ENCODE assay signal across 16 cellular contexts in the genomic region with DNA sequence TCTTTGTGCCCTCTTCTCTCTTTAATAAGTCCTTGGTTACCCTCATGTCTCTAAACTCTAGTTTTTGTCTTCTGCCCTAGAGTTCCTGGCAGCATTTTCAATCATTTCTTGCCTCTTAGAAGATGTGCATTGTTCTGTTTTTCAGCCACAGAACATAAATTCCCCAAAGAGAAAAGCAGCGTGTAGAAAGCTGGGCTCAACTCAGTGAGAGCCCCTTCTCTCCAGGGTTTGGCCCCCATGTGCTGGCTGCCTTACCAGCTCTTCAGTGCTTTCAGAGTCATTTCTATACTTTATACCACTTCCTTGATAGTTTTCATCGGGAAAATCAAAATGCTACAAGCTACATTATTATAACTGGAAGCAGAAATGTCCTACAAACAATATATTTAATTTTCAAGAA.
DNase-seq lines count a peak whose midpoint lies in the region; ATAC-seq, FAIRE-seq and TF ChIP-seq lines count a peak whose summit lies in the region.
"Had no signal": no experiment of that assay in that cellular context is flagged by ENCODE, and none has a peak within 500 bp of the region (broad histone marks: within the 10 kb centered on the region; RNA-seq: fewer than 3 reads in every experiment).

No MANE protein-coding gene starts in this region.

- H3K4me3 ChIP-seq in KMS-11 (IDR thresholded peaks at IDR 0.05; ENCODE audit: insufficient read depth, low read depth, low read length), result no peak overlapping the region
- peak overlapping the region; percentile 52 for H3K4me3 ChIP-seq in K562
- H3K4me3 ChIP-seq: A549; BLaER1 treated with 17β-estradiol and CSF1 and Interleukin-3, amounts not matched to agents 10 nM and 100 nM had no signal

- H3K79me2 ChIP-seq in KMS-11 (ENCODE audit: insufficient read depth, low read depth) (0 out of 2 replicates have a peak, but pooled peaks cover 8% of the 10 kb centered on the region), K562 (ENCODE audit: control insufficient read depth, insufficient read depth, low read length) (peaks cover 54% of the 10 kb centered on the region)

- no peak overlapping the region for H3K27ac Mint-ChIP-seq in neural crest cell (ENCODE audit: unreplicated experiment)

- TF ChIP-seq CTCF in KMS-11 (conservative IDR thresholded peaks at IDR 0.05; ENCODE audit: low read depth, low read length), result no peak
- no peak for TF ChIP-seq CTCF in K562 (IDR thresholded peaks at IDR 0.05 in 2 of 3, conservative IDR thresholded peaks at IDR 0.05 in 1 of 3; ENCODE audit: insufficient read depth in 2 of 3, low read depth in 1 of 3, low read length in 3 of 3)
- no peak for TF ChIP-seq CTCF in neural crest cell (conservative IDR thresholded peaks at IDR 0.05)

- H3K9me3 ChIP-seq in ES-I3 (ENCODE audit: control insufficient read depth, insufficient read depth, low read length), result 0 out of 2 replicates have a peak, but pooled peaks cover 3% of the 10 kb centered on the region
- H3K9me3 ChIP-seq in K562 (replicated peaks; ENCODE audit: control insufficient read depth, insufficient read depth, low read depth, low read length), result peaks cover 2% of the 10 kb centered on the region
- H3K9me3 ChIP-seq: A549; BLaER1 treated with 17β-estradiol and CSF1 and Interleukin-3, amounts not matched to agents 10 nM and 100 nM had no signal

- TF ChIP-seq EP300 in K562 (IDR thresholded peaks at IDR 0.05; ENCODE audit: low read length), result no peak

- H3K9ac ChIP-seq in ES-I3 (ENCODE audit: low read depth, low read length) (peak overlapping the region; percentile 56), KMS-11 (peak overlapping the region; percentile 90; the same call in 1 of the 2 replicates), K562 (ENCODE audit: insufficient read depth in 1 of 2, low read depth in 2 of 2, low read length in 2 of 2) (peak overlapping the region; percentile 90 to 91)
- H3K9ac ChIP-seq: BLaER1 treated with 17β-estradiol and CSF1 and Interleukin-3, amounts not matched to agents 10 nM and 100 nM had no signal

- TF ChIP-seq POLR2A in K562 (conservative IDR thresholded peaks at IDR 0.05), result no peak

- peak; percentile 82 for ATAC-seq in K562
- ATAC-seq in GM21723 (IDR thresholded peaks at IDR 0.05; ENCODE audit: unreplicated experiment), result no peak
- ATAC-seq: A549 had no signal

- POLR2A ChIA-PET in K562 (lab: Yijun Ruan, JAX), result interaction anchor here (1.0 to 1.5 kb wide), 2 partner anchors 14 to 16 kb away, joined by 4 to 6 read pairs; no protein-coding TSS in a partner anchor

- peak overlapping the region; percentile 58 for H3K4me3 Mint-ChIP-seq in neural crest cell

- 3% methylated on average over 2 of the region's 2 CpGs for WGBS in K562 (ENCODE audit: insufficient coverage, low coverage, missing lambda C conversion rate)

- peaks cover 24% of the 10 kb centered on the region for H3K36me3 Mint-ChIP-seq in neural crest cell (ENCODE audit: low read depth)

- H3K4me1 Mint-ChIP-seq in neural crest cell, result peaks cover 16% of the 10 kb centered on the region

- peaks cover 6% of the 10 kb centered on the region; the same call in 1 of the 2 replicates for H3K36me3 ChIP-seq in ES-I3 (ENCODE audit: insufficient read depth, low read length)
- no peaks in the 10 kb centered on the region for H3K36me3 ChIP-seq in KMS-11 (ENCODE audit: insufficient read depth)
- peaks cover 19% of the 10 kb centered on the region for H3K36me3 ChIP-seq in K562 (ENCODE audit: control insufficient read depth, insufficient read depth, low read length)
- H3K36me3 ChIP-seq: BLaER1 treated with 17β-estradiol and CSF1 and Interleukin-3, amounts not matched to agents 10 nM and 100 nM had no signal

- peak overlapping the region; percentile 92 for H3K27ac ChIP-seq in KMS-11
- H3K27ac ChIP-seq in K562 (ENCODE audit: extremely low read depth, low read depth, low read length), result peak overlapping the region; percentile 87
- H3K27ac ChIP-seq: A549; BLaER1 treated with 17β-estradiol and CSF1 and Interleukin-3, amounts not matched to agents 10 nM and 100 nM had no signal

- H3K27me3 ChIP-seq in KMS-11 (ENCODE audit: insufficient read depth, low read depth), result no peaks in the 10 kb centered on the region
- H3K27me3 ChIP-seq in K562 (ENCODE audit: control insufficient read depth in 2 of 2, insufficient read depth in 2 of 2, low read length in 2 of 2), result no peaks in the 10 kb centered on the region
- H3K27me3 ChIP-seq: BLaER1 treated with 17β-estradiol and CSF1 and Interleukin-3, amounts not matched to agents 10 nM and 100 nM had no signal

- no peaks in the 10 kb centered on the region for H3K9me1 ChIP-seq in K562 (ENCODE audit: control insufficient read depth, insufficient read depth, low read length)

- in situ Hi-C loops in K562 (cut with MboI), result no loop called here

- CTCF ChIA-PET in K562 (lab: Yijun Ruan, JAX; ENCODE audit: low intra/inter-chr PET ratio), result no interaction called here

- H3K4me2 ChIP-seq in KMS-11 (peak overlapping the region; percentile 78), K562 (ENCODE audit: insufficient read depth, low read length) (peak overlapping the region; percentile 78)
- H3K4me2 ChIP-seq: A549; BLaER1 treated with 17β-estradiol and CSF1 and Interleukin-3, amounts not matched to agents 10 nM and 100 nM had no signal

- no peak for TF ChIP-seq RAD21 in K562 (CRISPR knock-in tag; conservative IDR thresholded peaks at IDR 0.05 in 1 of 2, IDR thresholded peaks at IDR 0.05 in 1 of 2)

- peaks cover 15% of the 10 kb centered on the region for H3K9me3 Mint-ChIP-seq in neural crest cell

- H3K4me1 ChIP-seq in ES-I3 (ENCODE audit: insufficient read depth, low read length) (no peaks in the 10 kb centered on the region), KMS-11 (ENCODE audit: low read depth, poor library complexity, severe bottlenecking) (peaks cover 17% of the 10 kb centered on the region), K562 (replicated peaks in 1 of 2; ENCODE audit: control insufficient read depth in 2 of 2, insufficient read depth in 2 of 2, low read length in 2 of 2) (no peaks in the 10 kb centered on the region; a peak in 1 of 5 replicates)
- H3K4me1 ChIP-seq: A549; BLaER1 treated with 17β-estradiol and CSF1 and Interleukin-3, amounts not matched to agents 10 nM and 100 nM had no signal

- H3K27me3 Mint-ChIP-seq in neural crest cell (ENCODE audit: low read depth), result no peaks in the 10 kb centered on the region

- no peak for FAIRE-seq in K562 (lab: Jason Lieb, UNC)
- FAIRE-seq: A549, GM12892 had no signal

- peak in 1 of 4 experiments; percentile 26 for DNase-seq in K562 (ENCODE audit: extremely low read depth in 1 of 4, low spot score in 3 of 4)
- DNase-seq in neural crest cell (ENCODE audit: low read depth, low spot score), result no peak
- no peak for DNase-seq in activated CD8-positive, alpha-beta memory T cell treated with anti-CD3 and anti-CD28 coated beads for 24 hours
- no peak for DNase-seq in NCI-H1436 treated with DMSO at 0.1 percent for 48 hours (lab: John Stamatoyannopoulos, UW)
- DNase-seq: GF-D8, NCI-H1417 treated with DMSO at 0.1 percent for 48 hours, NCI-H2081 treated with DMSO at 0.1 percent for 48 hours, NCI-H510A, RPMI8226, SIG-M5 had no signal

- no peaks in the 10 kb centered on the region for H4K20me1 ChIP-seq in KMS-11 (ENCODE audit: insufficient read depth)
- no peaks in the 10 kb centered on the region for H4K20me1 ChIP-seq in K562 (replicated peaks; ENCODE audit: control insufficient read depth, insufficient read depth, low read length)
- H4K20me1 ChIP-seq: BLaER1 treated with 17β-estradiol and CSF1 and Interleukin-3, amounts not matched to agents 10 nM and 100 nM had no signal

- intact Hi-C loops in K562 (cut with micrococcal nuclease), result loop anchor here (2.0 to 5.0 kb wide), 3 partner anchors 19 to 281 kb away; no protein-coding TSS in a partner anchor

- BruUV-seq in K562 (replicated peaks; lab: Mats Ljungman, UMichigan), result no TSS peak

- peak overlapping the region; percentile 78; the same call in 1 of the 2 replicates for H2AFZ ChIP-seq in KMS-11 (ENCODE audit: low read depth)
- H2AFZ ChIP-seq in K562 (ENCODE audit: low read depth, low read length), result no peak overlapping the region

TF ChIP-seq in K562, 482 proteins besides CTCF, POLR2A, EP300 and RAD21:
- TF ChIP-seq ARID2 (IDR thresholded peaks at IDR 0.05), result 0 out of 2 replicates have a peak, but pooled peaks have one; percentile 13
- TF ChIP-seq, protein P1, sequence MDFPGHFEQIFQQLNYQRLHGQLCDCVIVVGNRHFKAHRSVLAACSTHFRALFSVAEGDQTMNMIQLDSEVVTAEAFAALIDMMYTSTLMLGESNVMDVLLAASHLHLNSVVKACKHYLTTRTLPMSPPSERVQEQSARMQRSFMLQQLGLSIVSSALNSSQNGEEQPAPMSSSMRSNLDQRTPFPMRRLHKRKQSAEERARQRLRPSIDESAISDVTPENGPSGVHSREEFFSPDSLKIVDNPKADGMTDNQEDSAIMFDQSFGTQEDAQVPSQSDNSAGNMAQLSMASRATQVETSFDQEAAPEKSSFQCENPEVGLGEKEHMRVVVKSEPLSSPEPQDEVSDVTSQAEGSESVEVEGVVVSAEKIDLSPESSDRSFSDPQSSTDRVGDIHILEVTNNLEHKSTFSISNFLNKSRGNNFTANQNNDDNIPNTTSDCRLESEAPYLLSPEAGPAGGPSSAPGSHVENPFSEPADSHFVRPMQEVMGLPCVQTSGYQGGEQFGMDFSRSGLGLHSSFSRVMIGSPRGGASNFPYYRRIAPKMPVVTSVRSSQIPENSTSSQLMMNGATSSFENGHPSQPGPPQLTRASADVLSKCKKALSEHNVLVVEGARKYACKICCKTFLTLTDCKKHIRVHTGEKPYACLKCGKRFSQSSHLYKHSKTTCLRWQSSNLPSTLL (IDR thresholded peaks at IDR 0.05), result no peak
- no peak for TF ChIP-seq ZNF436 (CRISPR knock-in tag; IDR thresholded peaks at IDR 0.05)
- TF ChIP-seq NR1H2 (CRISPR knock-in tag; IDR thresholded peaks at IDR 0.05), result no peak
